21 cellular contexts compared by ENCODE assay signal in the genomic region with DNA sequence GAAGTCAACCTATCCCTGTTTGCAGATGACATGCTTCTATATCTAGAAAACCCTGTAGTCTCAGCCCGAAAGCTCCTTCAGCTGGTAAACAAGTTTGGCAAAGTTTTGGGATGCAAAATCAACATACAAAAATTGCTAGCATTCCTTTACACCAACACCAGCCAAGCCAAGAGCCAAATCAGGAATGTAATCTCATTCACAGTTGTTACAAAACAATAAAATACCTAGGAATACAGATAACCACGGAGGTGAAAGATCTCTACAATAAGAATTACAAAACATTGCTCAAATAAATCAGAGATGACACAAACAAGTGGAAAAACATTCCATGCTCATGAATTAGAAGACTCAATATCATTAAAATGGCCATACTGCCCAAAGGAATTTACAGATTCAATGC. TPM values are rescaled to one million over a fixed set of nuclear protein-coding genes. Genes with fewer than 3 reads are reported as not detected.
DNase-seq lines count a peak whose midpoint lies in the region; ATAC-seq and TF ChIP-seq lines count a peak whose summit lies in the region.
"Had no signal": no experiment of that assay in that cellular context is flagged by ENCODE, and none has a peak within 500 bp of the region (broad histone marks: within the 10 kb centered on the region; RNA-seq: fewer than 3 reads in every experiment).

No MANE protein-coding gene starts in this region.

- no peaks in the 10 kb centered on the region for H3K9me3 Mint-ChIP-seq in neural progenitor cell

- TF ChIP-seq CTCF in BJ (IDR thresholded peaks at IDR 0.05; ENCODE audit: insufficient read depth, low read depth, low read length): no peak
- TF ChIP-seq CTCF in choroid plexus epithelial cell (conservative IDR thresholded peaks at IDR 0.05; ENCODE audit: low read depth, low read length): no peak
- no peak for TF ChIP-seq CTCF in neural progenitor cell (IDR thresholded peaks at IDR 0.05)

- no peak overlapping the region for H2BK15ac ChIP-seq in mesendoderm (replicated peaks; ENCODE audit: low read depth)

- H4K8ac ChIP-seq in mesendoderm (ENCODE audit: low read depth, low read length): no peak overlapping the region

- no peak overlapping the region for H3K18ac ChIP-seq in mesendoderm (ENCODE audit: low read length)

- POLR2A ChIA-PET in BJ (lab: Charles Lee): no interaction called here

- no peaks in the 10 kb centered on the region for H3K36me3 ChIP-seq in BJ (ENCODE audit: control insufficient read depth, insufficient read depth, low read length)
- no peaks in the 10 kb centered on the region for H3K36me3 ChIP-seq in mesendoderm (ENCODE audit: control insufficient read depth, insufficient read depth, low read length)
- no peaks in the 10 kb centered on the region for H3K36me3 ChIP-seq in neural progenitor cell
- H3K36me3 ChIP-seq: SJSA1 had no signal

- no peaks in the 10 kb centered on the region for H3K27me3 ChIP-seq in BJ (ENCODE audit: control insufficient read depth, insufficient read depth, low read length)
- H3K27me3 ChIP-seq in mesendoderm (ENCODE audit: insufficient read depth, low read length, poor library complexity): no peaks in the 10 kb centered on the region
- no peaks in the 10 kb centered on the region for H3K27me3 ChIP-seq in neural progenitor cell
- H3K27me3 ChIP-seq: SJSA1 had no signal

- CTCF ChIA-PET in BJ (lab: Yijun Ruan, JAX): interaction anchor here (0.6 kb wide), 2 partner anchors 95 to 100 kb away, joined by 3 to 5 read pairs; no protein-coding TSS in a partner anchor

- no peaks in the 10 kb centered on the region for H3K27me3 Mint-ChIP-seq in neural progenitor cell (ENCODE audit: insufficient read depth, low read depth)

- no peaks in the 10 kb centered on the region for H3K4me1 Mint-ChIP-seq in neural progenitor cell
- H3K4me1 Mint-ChIP-seq: CD4-positive, CD25-positive, alpha-beta regulatory T cell had no signal

- no peaks in the 10 kb centered on the region for H3K79me1 ChIP-seq in mesendoderm (ENCODE audit: low read length)

- H3K79me2 ChIP-seq in mesendoderm (ENCODE audit: control insufficient read depth, insufficient read depth, low read length) (no peaks in the 10 kb centered on the region), neural progenitor cell (ENCODE audit: low read depth) (no peaks in the 10 kb centered on the region)

- no peak overlapping the region for H3K4me2 ChIP-seq in mesendoderm (ENCODE audit: low read length)
- no peak overlapping the region for H3K4me2 ChIP-seq in neural progenitor cell
- H3K4me2 ChIP-seq: A549 had no signal

- H3F3A ChIP-seq in neural progenitor cell (ENCODE audit: low read depth): no peaks in the 10 kb centered on the region

- no CpG with 5 or more reads among the region's 2 CpGs for WGBS in mesendoderm (ENCODE audit: extremely low coverage, insufficient coverage, low lambda C conversion rate)

- H3K4me3 ChIP-seq in BJ (ENCODE audit: low read depth, low read length): no peak overlapping the region
- H3K4me3 ChIP-seq in choroid plexus epithelial cell (ENCODE audit: low read depth, low read length): no peak overlapping the region
- H3K4me3 ChIP-seq in mesendoderm (ENCODE audit: low read length): no peak overlapping the region
- H3K4me3 ChIP-seq in neural progenitor cell: no peak overlapping the region
- H3K4me3 ChIP-seq: A549, SJSA1 had no signal

- no peak overlapping the region for H2BK120ac ChIP-seq in mesendoderm (ENCODE audit: low read depth, low read length)

- no peak overlapping the region for H3K27ac ChIP-seq in mesendoderm (ENCODE audit: low read depth, low read length)
- no peak overlapping the region for H3K27ac ChIP-seq in neural progenitor cell
- H3K27ac ChIP-seq: A549 had no signal

- no peaks in the 10 kb centered on the region for H4K20me1 ChIP-seq in neural progenitor cell (ENCODE audit: low read depth)

- intact Hi-C loops in left cardiac atrium (cut with DNase I): no loop called here

- no peak overlapping the region for H3K4me3 Mint-ChIP-seq in neural progenitor cell
- H3K4me3 Mint-ChIP-seq: CD4-positive, CD25-positive, alpha-beta regulatory T cell had no signal

- H3K4ac ChIP-seq in mesendoderm (ENCODE audit: low read depth, low read length): no peak overlapping the region

- no peaks in the 10 kb centered on the region for H3K4me1 ChIP-seq in mesendoderm (ENCODE audit: control insufficient read depth, low read depth, low read length)
- H3K4me1 ChIP-seq in neural progenitor cell: no peaks in the 10 kb centered on the region
- H3K4me1 ChIP-seq: A549 had no signal

- H4K5ac ChIP-seq in mesendoderm (ENCODE audit: low read length): no peak overlapping the region

- ATAC-seq in left cardiac atrium: no peak
- ATAC-seq: A549 had no signal

- H2AFZ ChIP-seq in neural progenitor cell (replicated peaks): no peak overlapping the region

- no peaks in the 10 kb centered on the region for H3K9me3 ChIP-seq in neural progenitor cell (ENCODE audit: low read depth)
- H3K9me3 ChIP-seq: A549 had no signal

- H2BK5ac ChIP-seq in mesendoderm (ENCODE audit: low read length): no peak overlapping the region

- H3K27ac Mint-ChIP-seq in neural progenitor cell: no peak overlapping the region
- H3K27ac Mint-ChIP-seq: CD4-positive, CD25-positive, alpha-beta regulatory T cell had no signal

- H2AK5ac ChIP-seq in mesendoderm (ENCODE audit: low read length): no peak overlapping the region

- H3K23ac ChIP-seq in mesendoderm (ENCODE audit: low read length): no peak overlapping the region

- H3K36me3 Mint-ChIP-seq in neural progenitor cell: no peaks in the 10 kb centered on the region
- H3K36me3 Mint-ChIP-seq: CD4-positive, CD25-positive, alpha-beta regulatory T cell had no signal

- H3K56ac ChIP-seq in mesendoderm (ENCODE audit: low read length): no peak overlapping the region

- no peak overlapping the region for H3K9ac ChIP-seq in mesendoderm (ENCODE audit: low read length)
- H3K9ac ChIP-seq in neural progenitor cell: no peak overlapping the region

- DNase-seq in BJ (ENCODE audit: low read depth) (peak; percentile 19), M059J (ENCODE audit: low read depth) (peak; percentile 59), choroid plexus epithelial cell (ENCODE audit: low read depth) (peak; percentile 5), mesendoderm (peak; percentile 44), NCI-H146 (lab: John Stamatoyannopoulos, UW) (no peak), left cardiac atrium (no peak), neural progenitor cell (ENCODE audit: low spot score) (no peak), OCI-M2 (lab: John Stamatoyannopoulos, UW; ENCODE audit: unreplicated experiment) (no peak)
- DNase-seq: AML-193; Calu3; CD4-positive, CD25-positive, alpha-beta regulatory T cell; DMS79 treated with DMSO at 0.1 percent for 48 hours; KG1; MM.1S; NCI-H1105; NCI-H2029; NCI-H2171 treated with DMSO at 0.1 percent for 48 hours; NCI-H510A; RPMI8226 had no signal

RNA-seq across cellular contexts. Expression of a gene that starts 50.4 kb away (rescaled TPM):
- polyA plus RNA-seq in BJ (2011; rRNA removed): 3.7 and 4.5 TPM in 2 replicates
- polyA minus RNA-seq in BJ (2011; rRNA and poly(A)+ RNA removed): 3.6 and 6.1 TPM in 2 replicates
- 2.9 and 3.2 TPM in 2 replicates for total RNA-seq in M059J (2014; rRNA removed; shearing (Covaris generic))
- polyA plus RNA-seq in mesendoderm (2013, experiment 1 of 2): 0.21 TPM
- polyA plus RNA-seq in mesendoderm (2013, experiment 2 of 2): 0.20 TPM
- total RNA-seq in left cardiac atrium (1 to 10 TPM; 1.8 to 3.7 TPM), neural progenitor cell (ENCODE audit: low replicate concordance) (0.26 and 0.28 TPM in 2 replicates)

RNA-seq across cellular contexts. Expression of a gene that starts 55.1 kb away (rescaled TPM):
- 1.5 and 3.1 TPM in 2 replicates for polyA plus RNA-seq in BJ (2011; rRNA removed)
- polyA minus RNA-seq in BJ (2011; rRNA and poly(A)+ RNA removed): 1.6 and 2.0 TPM in 2 replicates
- total RNA-seq in M059J (2014; rRNA removed; shearing (Covaris generic)): 7.9 and 8.4 TPM in 2 replicates
- 12.6 TPM for polyA plus RNA-seq in mesendoderm (2013, experiment 1 of 2)
- 13.7 TPM for polyA plus RNA-seq in mesendoderm (2013, experiment 2 of 2)
- under 1 TPM in 1 of 2 donors, not detected in 1; 0.13 TPM for total RNA-seq in left cardiac atrium
- 39.1 and 65.9 TPM in 2 replicates for total RNA-seq in neural progenitor cell (ENCODE audit: low replicate concordance)

Comparison
In these comparisons a context has a peak if more than half of its experiments do, and no peak if none do; other contexts are left out.
1. DNase-seq: peak in BJ (single experiment), M059J (single experiment), choroid plexus epithelial cell (single experiment) and mesendoderm (single experiment); none in NCI-H146 (single experiment), left cardiac atrium (single experiment), neural progenitor cell (single experiment) and OCI-M2 (single experiment).